20 cellular contexts compared by ENCODE assay signal in genomic region chr6:157652601-157653363, GRCh38.
"Had no signal": no experiment of that assay in that cellular context is flagged by ENCODE, and none has a peak within 500 bp of the region (broad histone marks: within the 10 kb centered on the region; RNA-seq: fewer than 3 reads in every experiment).

No MANE protein-coding gene starts in this region.

- H3K9me3 ChIP-seq: left lung, prostate gland, right atrium auricular region, uterus had no signal

- H3K4me1 ChIP-seq: prostate gland, uterus had no signal

- H3K36me3 ChIP-seq: brain microvascular endothelial cell, prostate gland, uterus had no signal

- DNase-seq: activated CD4-positive, alpha-beta T cell treated with anti-CD3 and anti-CD28 coated beads, Interleukin-2, amount 50 U/mL, for 48 hours; activated naive CD4-positive, alpha-beta T cell; activated T-cell treated with anti-CD3 and anti-CD28 coated beads for 4 hours; anterior cingulate cortex; brain microvascular endothelial cell; central memory CD4-positive, alpha-beta T cell; cortex of kidney; erythroblast; left lung; midbrain; stimulated activated CD4-positive, alpha-beta T cell treated with anti-CD3 and anti-CD28 coated beads, Interleukin-15, amount 100 ng/mL, for 24 hours; stimulated activated CD4-positive, alpha-beta T cell treated with anti-CD3 and anti-CD28 coated beads, Interleukin-2, amount 100 ng/mL, for 48 hours; T-helper 2 cell; uterus had no signal

- H3K27me3 ChIP-seq: brain microvascular endothelial cell, left lung, right atrium auricular region, uterus had no signal

- H3K27ac ChIP-seq: brain microvascular endothelial cell, left lung, prostate gland, right atrium auricular region, skin epidermis, uterus, VCaP had no signal

- FAIRE-seq: endometrium, frontal cortex had no signal

- H3K4me3 ChIP-seq: left lung, prostate gland, right atrium auricular region, skin epidermis, uterus had no signal

- ATAC-seq: left lung had no signal
